In the genomic region with DNA sequence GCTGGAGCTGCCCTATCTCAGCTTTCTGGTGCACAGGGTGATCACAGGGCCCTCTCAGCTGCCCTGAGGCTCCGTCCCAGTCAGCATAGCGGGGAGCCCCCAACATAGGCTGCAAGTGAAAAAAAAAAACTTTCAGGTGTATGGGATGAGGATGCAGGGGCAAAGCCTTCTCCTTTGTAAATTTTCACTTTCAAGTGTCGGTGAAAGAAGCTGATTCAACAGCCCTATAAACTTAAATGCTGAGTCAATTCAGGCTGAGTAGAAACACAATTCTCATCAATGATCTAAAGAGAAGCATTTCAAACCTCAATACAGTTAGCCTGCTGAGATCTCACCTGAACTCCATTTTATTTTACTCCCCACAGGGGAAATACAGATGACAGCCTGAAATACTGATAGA, we compare ENCODE assay signal across 31 cellular contexts.
DNase-seq lines count a peak whose midpoint lies in the region; ATAC-seq lines count a peak whose summit lies in the region.
"Had no signal": no experiment of that assay in that cellular context is flagged by ENCODE, and none has a peak within 500 bp of the region (broad histone marks: within the 10 kb centered on the region; RNA-seq: fewer than 3 reads in every experiment).

No MANE protein-coding gene starts in this region.

- ATAC-seq in GM18498 (IDR thresholded peaks at IDR 0.05; ENCODE audit: unreplicated experiment) (peak; percentile 31), GM19035 (IDR thresholded peaks at IDR 0.05; ENCODE audit: unreplicated experiment) (peak; percentile 42), HG02588 (IDR thresholded peaks at IDR 0.05; ENCODE audit: unreplicated experiment) (peak; percentile 31), HG03442 (IDR thresholded peaks at IDR 0.05; ENCODE audit: unreplicated experiment) (peak; percentile 48)
- ATAC-seq: gastroesophageal sphincter, HepG2, PC-3, Right ventricle myocardium inferior, SK-N-SH treated with all-trans-retinoic acid at 6 μM for 48 hours had no signal

- no peak overlapping the region for H3K27ac Mint-ChIP-seq in activated CD4-positive, alpha-beta memory T cell treated with anti-CD3 and anti-CD28 coated beads, Interleukin-2, amount 10 ng/mL, durations not matched to agents 7 days and 5 days
- H3K27ac Mint-ChIP-seq: activated T-cell treated with anti-CD3 and anti-CD28 coated beads, Interleukin-2, amount 50 U/mL, for 24 hours; CD4-positive, CD25-positive, alpha-beta regulatory T cell; HFFc6; nephron progenitor cell; stimulated activated naive CD8-positive, alpha-beta T cell treated with anti-CD3 and anti-CD28 coated beads, Interleukin-15, Interleukin-2, amounts not matched to agents 100 ng/mL and 50 ng/mL, for 24 hours; T-helper 2 cell treated with Interferon-gamma antibody and Interleukin-4, amounts not matched to agents 5 μg/mL and 100 μg/mL, for 36 hours had no signal

- CTCF ChIA-PET in activated CD4-positive, alpha-beta memory T cell treated with anti-CD3 and anti-CD28 coated beads, Interleukin-2, amount 10 ng/mL, durations not matched to agents 7 days and 5 days (lab: Charles Lee): no interaction called here

- H3K36me3 Mint-ChIP-seq in activated CD4-positive, alpha-beta memory T cell treated with anti-CD3 and anti-CD28 coated beads, Interleukin-2, amount 10 ng/mL, durations not matched to agents 7 days and 5 days (ENCODE audit: low read depth): no peaks in the 10 kb centered on the region
- H3K36me3 Mint-ChIP-seq: brain; CD4-positive, CD25-positive, alpha-beta regulatory T cell had no signal

- POLR2A ChIA-PET in activated CD4-positive, alpha-beta memory T cell treated with anti-CD3 and anti-CD28 coated beads, Interleukin-2, amount 10 ng/mL, durations not matched to agents 7 days and 5 days (lab: Charles Lee): no interaction called here

- H3K27me3 Mint-ChIP-seq in activated CD4-positive, alpha-beta memory T cell treated with anti-CD3 and anti-CD28 coated beads, Interleukin-2, amount 10 ng/mL, durations not matched to agents 7 days and 5 days: no peaks in the 10 kb centered on the region
- H3K27me3 Mint-ChIP-seq: activated T-cell treated with anti-CD3 and anti-CD28 coated beads, Interleukin-2, amount 50 U/mL, for 24 hours; stimulated activated naive CD8-positive, alpha-beta T cell treated with anti-CD3 and anti-CD28 coated beads, Interleukin-15, Interleukin-2, amounts not matched to agents 100 ng/mL and 50 ng/mL, for 24 hours had no signal

- H3K4me1 Mint-ChIP-seq in activated CD4-positive, alpha-beta memory T cell treated with anti-CD3 and anti-CD28 coated beads, Interleukin-2, amount 10 ng/mL, durations not matched to agents 7 days and 5 days: no peaks in the 10 kb centered on the region
- H3K4me1 Mint-ChIP-seq: CD4-positive, CD25-positive, alpha-beta regulatory T cell had no signal

- no peak overlapping the region for H3K4me3 Mint-ChIP-seq in activated CD4-positive, alpha-beta memory T cell treated with anti-CD3 and anti-CD28 coated beads, Interleukin-2, amount 10 ng/mL, durations not matched to agents 7 days and 5 days
- H3K4me3 Mint-ChIP-seq: activated T-cell treated with anti-CD3 and anti-CD28 coated beads, Interleukin-2, amount 50 U/mL, for 24 hours; brain; CD4-positive, CD25-positive, alpha-beta regulatory T cell; HFFc6; nephron progenitor cell; stimulated activated naive CD8-positive, alpha-beta T cell treated with anti-CD3 and anti-CD28 coated beads, Interleukin-15, Interleukin-2, amounts not matched to agents 100 ng/mL and 50 ng/mL, for 24 hours; T-helper 2 cell treated with Interferon-gamma antibody and Interleukin-4, amounts not matched to agents 5 μg/mL and 100 μg/mL, for 36 hours had no signal

- DNase-seq in NCI-H2029 treated with DMSO at 0.1 percent for 48 hours (lab: John Stamatoyannopoulos, UW) (no peak), NCI-H226 (no peak), ecto neural progenitor cell (ENCODE audit: low spot score) (no peak)
- DNase-seq in activated CD4-positive, alpha-beta memory T cell treated with anti-CD3 and anti-CD28 coated beads, Interleukin-2, amount 10 ng/mL, durations not matched to agents 7 days and 5 days: no peak
- DNase-seq: activated CD4-positive, alpha-beta T cell treated with anti-CD3 and anti-CD28 coated beads for 48 hours; activated naive CD4-positive, alpha-beta T cell; activated T-cell treated with anti-CD3 and anti-CD28 coated beads, Interleukin-2, amount 50 U/mL, for 24 hours; CD4-positive, CD25-positive, alpha-beta regulatory T cell; cerebellar nuclear complex; dorsolateral prefrontal cortex; EL; HFFc6; Kasumi-1; mammary epithelial cell; NCI-H1694; nephron progenitor cell; NK-92 treated with Interleukin-12 subunit alpha and Interleukin-12 subunit beta, amount 100 ng/mL, for 24 hours; PC-3; thyroid gland; WERI-Rb-1 had no signal

- H3K9me3 Mint-ChIP-seq in activated CD4-positive, alpha-beta memory T cell treated with anti-CD3 and anti-CD28 coated beads, Interleukin-2, amount 10 ng/mL, durations not matched to agents 7 days and 5 days: peaks cover under 1% of the 10 kb centered on the region
- H3K9me3 Mint-ChIP-seq: T-helper 2 cell treated with Interferon-gamma antibody and Interleukin-4, amounts not matched to agents 5 μg/mL and 100 μg/mL, for 36 hours had no signal
